In genomic region chr6:68967549-68968300, GRCh38 we compare ENCODE assay signal across 1 cellular context.
TF ChIP-seq lines count a peak whose summit lies in the region.

No MANE protein-coding gene starts in this region.

TF ChIP-seq in K562, 482 proteins besides CTCF, POLR2A, EP300 and RAD21 (continued from another document):
- no peak for TF ChIP-seq MGA (IDR thresholded peaks at IDR 0.05)
- no peak for TF ChIP-seq USF2 (CRISPR knock-in tag; IDR thresholded peaks at IDR 0.05)
- no peak for TF ChIP-seq FOXA1 (IDR thresholded peaks at IDR 0.05; ENCODE audit: borderline replicate concordance)
- no peak for TF ChIP-seq PHB (CRISPR knock-in tag; IDR thresholded peaks at IDR 0.05)
- TF ChIP-seq ZBTB34 (CRISPR knock-in tag; IDR thresholded peaks at IDR 0.05): no peak
- TF ChIP-seq VEZF1 (CRISPR knock-in tag; IDR thresholded peaks at IDR 0.05): peak; percentile 87
- peak; percentile 92 for TF ChIP-seq ZNF316 (IDR thresholded peaks at IDR 0.05)
- no peak for TF ChIP-seq CBFB (CRISPR knock-in tag; IDR thresholded peaks at IDR 0.05)
- TF ChIP-seq SNIP1 (IDR thresholded peaks at IDR 0.05; ENCODE audit: low read depth): no peak
- 0 out of 2 replicates have a peak, but pooled peaks have one; percentile 13 for TF ChIP-seq HCFC1 (IDR thresholded peaks at IDR 0.05; ENCODE audit: low read depth, low read length)
